8 cellular contexts compared by ENCODE assay signal in genomic region chr7:7183833-7184463, GRCh38. TPM values are rescaled to one million over a fixed set of nuclear protein-coding genes. Genes with fewer than 3 reads are reported as not detected.
DNase-seq lines count a peak whose midpoint lies in the region; ATAC-seq, FAIRE-seq and TF ChIP-seq lines count a peak whose summit lies in the region.

No MANE protein-coding gene starts in this region.

- H3K4me3 ChIP-seq in AG09309 (ENCODE audit: control insufficient read depth, low read depth, low read length) (peak overlapping the region; percentile 94), HL-60 (replicated peaks; ENCODE audit: insufficient read depth, low read length) (peak overlapping the region; percentile 90), GM12878 (peak overlapping the region; percentile 95)

- peaks cover 9% of the 10 kb centered on the region for H3K4me1 ChIP-seq in GM12878 (ENCODE audit: control insufficient read depth, insufficient read depth, low read length)

- no peaks in the 10 kb centered on the region; the same call in 1 of the 2 replicates for H4K20me1 ChIP-seq in GM12878 (ENCODE audit: control insufficient read depth, insufficient read depth)

- ATAC-seq in GM12878 (no peak), HG02610 (IDR thresholded peaks at IDR 0.05; ENCODE audit: unreplicated experiment) (no peak)

- peak overlapping the region; percentile 68 for H3K4me2 ChIP-seq in GM12878 (ENCODE audit: control insufficient read depth, insufficient read depth)

- no peak for TF ChIP-seq EP300 in GM12878 (IDR thresholded peaks at IDR 0.05; ENCODE audit: borderline replicate concordance in 1 of 2, control insufficient read depth in 1 of 2, low read depth in 2 of 2, low read length in 2 of 2)

- RAD21 ChIA-PET in GM12878 (lab: Charles Lee; ENCODE audit: unreplicated experiment) = interaction anchor here (0.7 to 4.1 kb wide), 16 partner anchors 19 to 1112 kb away, joined by 3 to 34 read pairs (median 4); no protein-coding TSS in a partner anchor

- TF ChIP-seq POLR2A in GM12878 (IDR thresholded peaks at IDR 0.05; ENCODE audit: low read depth, low read length) (no peak), GM12891 (IDR thresholded peaks at IDR 0.05; ENCODE audit: low read depth, low read length) (no peak)

- in situ Hi-C loops in GM12878 (cut with MboI) = no loop called here

- SMC1A ChIA-PET in GM12878 (lab: Charles Lee; ENCODE audit: uncharacterized antibody, unreplicated experiment) = interaction anchor here (0.7 to 3.3 kb wide), 13 partner anchors 11 to 139 kb away, joined by 3 to 16 read pairs (median 4); no protein-coding TSS in a partner anchor

- H3K36me3 ChIP-seq in GM12878 (ENCODE audit: control insufficient read depth in 2 of 2, insufficient read depth in 2 of 2, low read length in 1 of 2) = peaks cover 0 to 4% of the 10 kb centered on the region in 2 experiments; a peak in 1 of 4 replicates

- peaks cover 39% of the 10 kb centered on the region for H3K79me2 ChIP-seq in GM12878 (ENCODE audit: control insufficient read depth, insufficient read depth, low read length)

- intact Hi-C loops in GM12878 (cut with micrococcal nuclease; ENCODE audit: unreplicated experiment) = loop anchor here (2.0 to 10.0 kb wide), 5 partner anchors 81 to 385 kb away; partner anchors contain the start of gene COL28A1

- no peak overlapping the region for H2AFZ ChIP-seq in GM12878 (ENCODE audit: control insufficient read depth, low read depth, low read length)

- peak overlapping the region; percentile 88 for H3K9ac ChIP-seq in GM12878 (ENCODE audit: control insufficient read depth, insufficient read depth, low read length)

- H3K27me3 ChIP-seq in HL-60 (ENCODE audit: insufficient read depth, poor library complexity, severe bottlenecking) (no peaks in the 10 kb centered on the region), GM12878 (replicated peaks in 1 of 2; ENCODE audit: control insufficient read depth in 2 of 2, insufficient read depth in 2 of 2, low read length in 1 of 2) (no peaks in the 10 kb centered on the region)

- H3K9me3 ChIP-seq in GM12878 (replicated peaks; ENCODE audit: control insufficient read depth, insufficient read depth, low read length) = no peaks in the 10 kb centered on the region

- TF ChIP-seq CTCF in AG09309 (IDR thresholded peaks at IDR 0.05; ENCODE audit: control insufficient read depth, insufficient read depth, low read depth, low read length, missing control alignments) (no peak), HL-60 (IDR thresholded peaks at IDR 0.05; ENCODE audit: insufficient read depth, low read length) (no peak), GM12878 (IDR thresholded peaks at IDR 0.05 in 2 of 3, conservative IDR thresholded peaks at IDR 0.05 in 1 of 3; ENCODE audit: control insufficient read depth in 2 of 3, extremely low read depth in 1 of 3, insufficient read depth in 1 of 3, low read depth in 3 of 3, low read length in 3 of 3) (no peak)

- DNase-seq in AG09309 (ENCODE audit: low read depth) (no peak), HL-60 (ENCODE audit: low read depth in 1 of 2, low spot score in 1 of 2) (no peak), GM12878 (ENCODE audit: low read depth, low spot score) (no peak), medulla oblongata (ENCODE audit: extremely low spot score) (peak; percentile 41), NCI-H1092 (lab: John Stamatoyannopoulos, UW) (no peak), GM12891 (ENCODE audit: insufficient read length, low spot score) (no peak)
- DNase-seq in stimulated activated naive CD4-positive, alpha-beta T cell treated with Interleukin-2 at 50 U/mL for 16 hours (lab: John Stamatoyannopoulos, UW) = no peak

- POLR2A ChIA-PET in GM12878 (lab: Charles Lee) = interaction anchor here (0.8 to 1.6 kb wide), 5 partner anchors 11 to 210 kb away, joined by 3 to 4 read pairs (median 3); no protein-coding TSS in a partner anchor

- CTCF ChIA-PET in GM12878 (lab: Yijun Ruan, JAX) = interaction anchor here (1.0 to 4.6 kb wide), 7 partner anchors 25 to 497 kb away, joined by 3 to 19 read pairs (median 4); no protein-coding TSS in a partner anchor

- TF ChIP-seq RAD21 in GM12878 (IDR thresholded peaks at IDR 0.05; ENCODE audit: insufficient read depth, low read depth, low read length) = no peak

- FAIRE-seq in GM12878 (lab: Jason Lieb, UNC) (no peak), GM12891 (lab: Jason Lieb, UNC) (no peak)

- BruUV-seq in GM12878 (replicated peaks; lab: Mats Ljungman, UMichigan) = TSS peak; percentile 54

- 30% methylated on average over 4 of the region's 4 CpGs for WGBS in GM12878 (ENCODE audit: insufficient coverage, insufficient replicate concordance, low lambda C conversion rate, missing lambda C conversion rate)

- H3K27ac ChIP-seq in HL-60 (replicated peaks) (no peak overlapping the region; the same call in 1 of the 2 replicates), GM12878 (ENCODE audit: control insufficient read depth, insufficient read depth) (peak overlapping the region; percentile 88; the same call in 1 of the 2 replicates)

TF ChIP-seq in GM12878, 131 proteins besides CTCF, POLR2A, EP300 and RAD21 (continues in another document):
- TF ChIP-seq BMI1 (IDR thresholded peaks at IDR 0.05; ENCODE audit: borderline replicate concordance) (no peak), FOXM1 (IDR thresholded peaks at IDR 0.05; ENCODE audit: low read depth, low read length) (peak; percentile 40; the same call in 1 of the 2 replicates), BACH1 (IDR thresholded peaks at IDR 0.05; ENCODE audit: borderline replicate concordance) (peak; percentile 68; the same call in 1 of the 2 replicates), NFIC (IDR thresholded peaks at IDR 0.05; ENCODE audit: low read depth, low read length) (peak; percentile 53; the same call in 1 of the 2 replicates), ZBTB33 (IDR thresholded peaks at IDR 0.05) (no peak), SUZ12 (IDR thresholded peaks at IDR 0.05; ENCODE audit: unreplicated experiment) (no peak), SPI1 (IDR thresholded peaks at IDR 0.05; ENCODE audit: borderline replicate concordance, insufficient read depth, low read depth, low read length) (no peak)

TF ChIP-seq in GM12891, 5 proteins besides CTCF, POLR2A, EP300 and RAD21:
- TF ChIP-seq SPI1 (IDR thresholded peaks at IDR 0.05; ENCODE audit: low read depth, low read length) (no peak), POLR2AphosphoS5 (IDR thresholded peaks at IDR 0.05; ENCODE audit: low read depth, low read length) (no peak), POU2F2 (IDR thresholded peaks at IDR 0.05; ENCODE audit: low read depth, low read length) (no peak), PAX5 (IDR thresholded peaks at IDR 0.05; ENCODE audit: insufficient read depth, low read length, severe bottlenecking) (no peak), TAF1 (IDR thresholded peaks at IDR 0.05; ENCODE audit: low read depth, low read length) (no peak)

RNA-seq across cellular contexts. Expression of gene C1GALT1, which starts 1.6 kb away (rescaled TPM):
- 26.1 and 34.1 TPM in 2 replicates for total RNA-seq in GM12878 (2013; cell fraction: nucleolus; rRNA removed)
- 6.0 and 7.7 TPM in 2 replicates for total RNA-seq in GM12878 (2014; rRNA removed)
- total RNA-seq in GM12878 (2014; rRNA removed; fragmentation: Illumina TruSeq; extraction: Trizol) = 7.6 and 8.5 TPM in 2 replicates
- total RNA-seq in GM12878 (2021) = 10.6 and 11.2 TPM in 2 replicates
- polyA plus RNA-seq in GM12878 (2011; ENCODE audit: low read depth) = 2.7 TPM
- polyA plus RNA-seq in GM12878 (2011; rRNA removed) = 12.1 and 24.0 TPM in 2 replicates
- polyA plus RNA-seq in GM12878 (2011; cell fraction: cytosol; rRNA removed) = 4.2 and 5.5 TPM in 2 replicates
- polyA plus RNA-seq in GM12878 (2011; cell fraction: nucleus; rRNA removed) = 4.9 and 5.5 TPM in 2 replicates
- polyA plus RNA-seq in GM12878 (2012) = 5.5 and 9.4 TPM in 2 replicates
- 5.8 and 8.6 TPM in 2 replicates for polyA plus RNA-seq in GM12878 (2014; fragmentation: Illumina TruSeq; extraction: Trizol)
- polyA plus RNA-seq in GM12878 (2014; fragmentation: Nextera tagmentation; extraction: Ambion mirVana) = 1 to 10 TPM; 1.6 to 2.7 TPM
- 5.2 and 6.0 TPM in 2 replicates for polyA plus RNA-seq in GM12878 (2014; rRNA removed)
- 10 to 100 TPM; 16.9 to 25.0 TPM for polyA plus RNA-seq in GM12878 (2016; fragmentation: Nextera tagmentation; extraction: Ambion mirVana)
- 6.7 and 9.4 TPM in 2 replicates for polyA minus RNA-seq in GM12878 (2011; rRNA and poly(A)+ RNA removed)
- 2.7 and 4.4 TPM in 2 replicates for polyA minus RNA-seq in GM12878 (2011; cell fraction: cytosol; rRNA and poly(A)+ RNA removed)
- polyA minus RNA-seq in GM12878 (2011; cell fraction: nucleus; rRNA and poly(A)+ RNA removed) = 9.2 and 18.4 TPM in 2 replicates
- polyA plus RNA-seq in GM12891 (2012; ENCODE audit: low read depth, missing spikeins) = 4.9 TPM
